1 cellular context compared by ENCODE assay signal in genomic region chr5:169494383-169495251, GRCh38.
TF ChIP-seq lines count a peak whose summit lies in the region.

No MANE protein-coding gene starts in this region.

TF ChIP-seq in SK-N-SH, 30 proteins besides CTCF, POLR2A, EP300 and RAD21 (continued from another document):
- TF ChIP-seq ZBTB33 (IDR thresholded peaks at IDR 0.05; ENCODE audit: borderline replicate concordance, low read depth) (no peak), NFIC (IDR thresholded peaks at IDR 0.05; ENCODE audit: borderline replicate concordance) (no peak)
